Comparison of ENCODE assay signal across 8 cellular contexts in genomic region chr1:15975805-15976680, GRCh38. TPM values are rescaled to one million over a fixed set of nuclear protein-coding genes. Genes with fewer than 3 reads are reported as not detected.
A peak's percentile ranks its signal among the peaks of the same experiment; 100 is the strongest.
DNase-seq lines count a peak whose midpoint lies in the region; ATAC-seq, FAIRE-seq and TF ChIP-seq lines count a peak whose summit lies in the region.

Gene ZBTB17 (minus strand): TSS chr1:15976101. CDS start chr1:15948495, 27,606 bp downstream.

- DNase-seq in AG09319 (ENCODE audit: extremely low read depth, low read depth) (peak; percentile 81), NCI-H510A (lab: John Stamatoyannopoulos, UW) (peak; percentile 98), cerebellum (ENCODE audit: low spot score) (peak; percentile 92), kidney (peak; percentile 98)
- DNase-seq in activated CD4-positive, alpha-beta T cell treated with anti-CD3 and anti-CD28 coated beads for 1 hour, result peak; percentile 93
- DNase-seq in stimulated activated CD4-positive, alpha-beta T cell treated with anti-CD3 and anti-CD28 coated beads, Interleukin-15, amount 100 ng/mL, for 1 hour (ENCODE audit: low read depth in 1 of 2, low spot score in 1 of 2), result peak; percentile 90 to 95

- no peak for FAIRE-seq in kidney (lab: Jason Lieb, UNC)

- peaks cover 0 to 9% of the 10 kb centered on the region in 2 donors for H3K36me3 ChIP-seq in kidney (ENCODE audit: control insufficient read depth in 1 of 2, insufficient read depth in 2 of 2, low read length in 2 of 2)

- peak within 1 kb of the TSS; percentile 14 to 71 for H3K9ac ChIP-seq in kidney (ENCODE audit: low read length in 2 of 2)

- H3K27ac ChIP-seq in kidney (ENCODE audit: low read depth in 2 of 2, low read length in 2 of 2), result peak within 1 kb of the TSS; percentile 25 to 43

- H3K4me1 ChIP-seq in kidney (ENCODE audit: control insufficient read depth in 1 of 2, insufficient read depth in 1 of 2, low read depth in 1 of 2, low read length in 2 of 2), result peaks cover 0 to 7% of the 10 kb centered on the region in 2 donors

- H3K9me3 ChIP-seq in kidney (ENCODE audit: control insufficient read depth in 1 of 2, low read length in 2 of 2), result no peaks in the 10 kb centered on the region

- ATAC-seq in HG03432 (IDR thresholded peaks at IDR 0.05; ENCODE audit: unreplicated experiment), result peak; percentile 74

- peak within 1 kb of the TSS; percentile 68 to 78 for H3K4me3 ChIP-seq in kidney (ENCODE audit: low read length in 2 of 2)

- intact Hi-C loops in kidney (cut with DNase I), result no loop called here

- TF ChIP-seq POLR2A in GM19099 (IDR thresholded peaks at IDR 0.05; ENCODE audit: extremely low read depth, insufficient read length, low read depth), result peak; percentile 73

- no peak for TF ChIP-seq CTCF in AG09319 (IDR thresholded peaks at IDR 0.05; ENCODE audit: low read depth, low read length)
- no peak for TF ChIP-seq CTCF in kidney (IDR thresholded peaks at IDR 0.05; ENCODE audit: borderline replicate concordance, extremely low read depth, insufficient read depth)

RNA-seq across cellular contexts. Expression of gene ZBTB17, which starts in this region (rescaled TPM):
- total RNA-seq in cerebellum, result 30.9 TPM
- total RNA-seq in kidney, result 41.5 TPM
- 33.1 TPM for polyA plus RNA-seq in kidney (ENCODE audit: insufficient read depth, low read depth, low replicate concordance)

Comparison
In these comparisons a context has a peak if more than half of its experiments do, and no peak if none do; other contexts are left out.
1. Peak in every context shown above with its lines: DNase-seq, ATAC-seq, H3K4me3 ChIP-seq and H3K27ac ChIP-seq.